In genomic region chr16:4271176-4272113, GRCh38 we compare ENCODE assay signal across 8 cellular contexts. TPM values are rescaled to one million over a fixed set of nuclear protein-coding genes. Genes with fewer than 3 reads are reported as not detected.
DNase-seq lines count a peak whose midpoint lies in the region; ATAC-seq, FAIRE-seq and TF ChIP-seq lines count a peak whose summit lies in the region.

No MANE protein-coding gene starts in this region.

- H3K4me2 ChIP-seq in A549 (peak overlapping the region; percentile 90), keratinocyte (ENCODE audit: control insufficient read depth, extremely low read depth, insufficient read depth, low read depth, low read length) (peak overlapping the region; percentile 99)

- H3K4me3 ChIP-seq in A549 (peak overlapping the region; percentile 87), keratinocyte (ENCODE audit: control insufficient read depth in 2 of 3, extremely low read depth in 1 of 3, insufficient read depth in 2 of 3, low read depth in 1 of 3, low read length in 3 of 3) (peak overlapping the region; percentile 76 to 93 (median 88))

- no peaks in the 10 kb centered on the region for H3K9me3 ChIP-seq in A549
- H3K9me3 ChIP-seq in keratinocyte (ENCODE audit: control insufficient read depth, low read depth, low read length), result no peaks in the 10 kb centered on the region

- H3K27ac ChIP-seq in A549 (peak overlapping the region; percentile 98 to 99), caudate nucleus (ENCODE audit: low read depth, low read length) (peak overlapping the region; percentile 83), keratinocyte (ENCODE audit: control insufficient read depth, insufficient read depth, low read length) (peak overlapping the region; percentile 93)

- no peak for TF ChIP-seq EP300 in A549 (IDR thresholded peaks at IDR 0.05)

- FAIRE-seq in A549 (lab: Jason Lieb, UNC) (no peak), keratinocyte (lab: Jason Lieb, UNC) (no peak)

- POLR2A ChIA-PET in A549 (lab: Yijun Ruan, JAX), result interaction anchor here (0.6 to 3.3 kb wide), 19 partner anchors 10 to 133 kb away, joined by 3 to 39 read pairs (median 4); partner anchors contain the start of genes GLIS2 and PAM16
- POLR2A ChIA-PET in activated B cell treated with CpG ODN at 0.5 μM for 24 hours (lab: Charles Lee), result interaction anchor here (0.6 to 4.0 kb wide), 17 partner anchors 10 to 1120 kb away, joined by 3 to 78 read pairs (median 4); partner anchors contain the start of genes ANKS3, CREBBP, DNAAF8 and HMOX2

- H3K27me3 Mint-ChIP-seq in activated B cell treated with CpG ODN at 0.5 μM for 24 hours, result no peaks in the 10 kb centered on the region

- no peaks in the 10 kb centered on the region for H3K27me3 ChIP-seq in keratinocyte (ENCODE audit: control insufficient read depth, extremely low read depth, insufficient read depth, low read length)

- peaks cover 10% of the 10 kb centered on the region for H3K4me1 ChIP-seq in A549
- H3K4me1 ChIP-seq in keratinocyte (ENCODE audit: control insufficient read depth, extremely low read depth, insufficient read depth, low read length), result peaks cover 16% of the 10 kb centered on the region

- dilution Hi-C loops in keratinocyte (cut with MboI; ENCODE audit: extremely low pct_ligation_motif_present, low sequenced_read_pairs), result no loop called here

- peak; percentile 73 to 86 for ATAC-seq in A549
- peak; percentile 46 for ATAC-seq in GM18858 (IDR thresholded peaks at IDR 0.05; ENCODE audit: unreplicated experiment)
- peak; percentile 49 for ATAC-seq in HG03103 (IDR thresholded peaks at IDR 0.05; ENCODE audit: low read depth, unreplicated experiment)
- peak; percentile 81 for ATAC-seq in activated B cell treated with CpG ODN at 0.5 μM for 24 hours (ENCODE audit: low read depth)

- H3K4me3 Mint-ChIP-seq in activated B cell treated with CpG ODN at 0.5 μM for 24 hours, result peak overlapping the region; percentile 86

- TF ChIP-seq POLR2A in A549 (IDR thresholded peaks at IDR 0.05; ENCODE audit: low read length), result peak; percentile 61

- peak overlapping the region; percentile 88 for H3K27ac Mint-ChIP-seq in activated B cell treated with CpG ODN at 0.5 μM for 24 hours

- intact Hi-C loops in activated B cell treated with CpG ODN at 0.5 μM for 24 hours (cut with micrococcal nuclease), result loop anchor here (1.0 to 5.0 kb wide), 11 partner anchors 17 to 659 kb away; partner anchors contain the start of genes CREBBP, DNAJA3, NMRAL1 and NUDT16L1

- no peaks in the 10 kb centered on the region for H3K9me1 ChIP-seq in keratinocyte (ENCODE audit: control insufficient read depth, extremely low read depth, insufficient read depth, low read length)

- CTCF ChIA-PET in A549 (lab: Yijun Ruan, JAX) (interaction anchor here (0.7 to 10.9 kb wide), 14 partner anchors 9 to 131 kb away, joined by 3 to 152 read pairs (median 10); no protein-coding TSS in a partner anchor), activated B cell treated with CpG ODN at 0.5 μM for 24 hours (lab: Charles Lee) (interaction anchor here (0.8 to 4.8 kb wide), 4 partner anchors 13 to 57 kb away, joined by 3 to 31 read pairs (median 4); no protein-coding TSS in a partner anchor)

- H3K36me3 ChIP-seq in keratinocyte (ENCODE audit: control insufficient read depth in 2 of 2, extremely low read depth in 1 of 2, insufficient read depth in 2 of 2, low read length in 2 of 2), result peaks cover 0 to 1% of the 10 kb centered on the region in 2 experiments

- TF ChIP-seq RAD21 in A549 (conservative IDR thresholded peaks at IDR 0.05 in 1 of 2, IDR thresholded peaks at IDR 0.05 in 1 of 2), result no peak

- peak overlapping the region; percentile 63 for H2AFZ ChIP-seq in keratinocyte (ENCODE audit: control insufficient read depth, low read length)

- peaks cover 39% of the 10 kb centered on the region for H3K79me2 ChIP-seq in keratinocyte (ENCODE audit: control insufficient read depth, insufficient read depth, low read length)

- peak overlapping the region; percentile 98 for H3K9ac ChIP-seq in keratinocyte (ENCODE audit: control insufficient read depth, extremely low read depth, insufficient read depth, low read length)

- 2% methylated on average over 32 of the region's 72 CpGs for WGBS in A549 (ENCODE audit: missing lambda C conversion rate)

- H3K4me1 Mint-ChIP-seq in activated B cell treated with CpG ODN at 0.5 μM for 24 hours, result peaks cover 11% of the 10 kb centered on the region

- TF ChIP-seq CTCF in A549 (IDR thresholded peaks at IDR 0.05) (peak; percentile 16; the same call in 1 of the 3 replicates), activated B cell treated with CpG ODN at 0.5 μM for 24 hours (IDR thresholded peaks at IDR 0.05) (no peak), keratinocyte (optimal IDR thresholded peaks at IDR 0.05 in 1 of 3, IDR thresholded peaks at IDR 0.05 in 1 of 3, conservative IDR thresholded peaks at IDR 0.05 in 1 of 3; ENCODE audit: extremely low read depth in 1 of 3, insufficient read depth in 2 of 3, low read length in 3 of 3) (peak in 1 of 3 experiments; percentile 39)

- no peaks in the 10 kb centered on the region for H3K9me3 Mint-ChIP-seq in activated B cell treated with CpG ODN at 0.5 μM for 24 hours

- H4K20me1 ChIP-seq in keratinocyte (ENCODE audit: control insufficient read depth, extremely low read depth, insufficient read depth, low read length), result no peaks in the 10 kb centered on the region

- no peaks in the 10 kb centered on the region for H3K36me3 Mint-ChIP-seq in activated B cell treated with CpG ODN at 0.5 μM for 24 hours (ENCODE audit: low read depth)

- DNase-seq in A549 (ENCODE audit: low read depth in 1 of 2, low spot score in 1 of 2), result peak; percentile 89 to 96
- peak; percentile 82 for DNase-seq in NCI-H2196 treated with DMSO at 0.1 percent for 48 hours (lab: John Stamatoyannopoulos, UW; ENCODE audit: unreplicated experiment)
- DNase-seq in activated B cell treated with CpG ODN at 0.5 μM for 24 hours, result peak; percentile 82
- DNase-seq in caudate nucleus (lab: John Stamatoyannopoulos, UW), result peak; percentile 31 to 98 (median 89)
- DNase-seq in keratinocyte (ENCODE audit: low read depth, low spot score), result peak; percentile 66
- DNase-seq in stimulated activated CD4-positive, alpha-beta T cell treated with anti-CD3 and anti-CD28 coated beads, Interleukin-12 subunit alpha, Interleukin-12 subunit beta, amount 100 ng/mL, for 4 hours, result peak; percentile 85

TF ChIP-seq in A549, 52 proteins besides CTCF, POLR2A, EP300 and RAD21 (continues in another document):
- TF ChIP-seq CBX8 (IDR thresholded peaks at IDR 0.05), result no peak

RNA-seq across cellular contexts. Expression of gene TFAP4, which starts 1.4 kb away (rescaled TPM):
- polyA plus RNA-seq in A549 (2011; rRNA removed) (7.0 and 7.2 TPM in 2 replicates), A549 (2017; fragmentation: RNase III; extraction: RNeasy Plus Mini Kit Qiagen cat#74134 plus additional on column Dnase treatment) (13.6 to 15.7 TPM (median 14.7 TPM) in 3 replicates), keratinocyte (4.9 to 9.2 TPM (median 6.7 TPM) in 3 replicates)
- polyA plus RNA-seq in A549 (2012; cell fraction: cytosol; rRNA removed), result 19.1 and 22.2 TPM in 2 replicates
- polyA plus RNA-seq in A549 (2012; cell fraction: nucleus; rRNA removed), result 25.1 and 33.1 TPM in 2 replicates
- 30.3 and 41.0 TPM in 2 replicates for polyA minus RNA-seq in A549 (2011; rRNA and poly(A)+ RNA removed)
- 16.7 and 18.1 TPM in 2 replicates for total RNA-seq in activated B cell treated with CpG ODN at 0.5 μM for 24 hours
- polyA plus RNA-seq in keratinocyte (2011; ENCODE audit: low read depth), result 6.1 TPM
- 2.0 and 3.6 TPM in 2 replicates for polyA plus RNA-seq in keratinocyte (2011; cell fraction: cytosol; rRNA removed)
- polyA plus RNA-seq in keratinocyte (2011; cell fraction: nucleus; rRNA removed), result 3.5 and 4.4 TPM in 2 replicates
- 5.0 and 10.4 TPM in 2 replicates for polyA plus RNA-seq in keratinocyte (2012; ENCODE audit: low replicate concordance)
- 7.8 to 17.9 TPM (median 17.2 TPM) in 3 replicates for polyA minus RNA-seq in keratinocyte
- 14.8 TPM for polyA minus RNA-seq in keratinocyte (2011; cell fraction: cytosol; rRNA and poly(A)+ RNA removed)
- 2.0 and 2.8 TPM in 2 replicates for polyA minus RNA-seq in keratinocyte (2011; cell fraction: nucleus; rRNA and poly(A)+ RNA removed)

RNA-seq across cellular contexts. Expression of gene SRL, which starts 29.6 kb away (rescaled TPM):
- not detected in 2 replicates for polyA plus RNA-seq in A549 (2011; rRNA removed)
- polyA plus RNA-seq in A549 (2012; cell fraction: cytosol; rRNA removed), result 0.01 TPM in 1 of 2 replicates, not detected in the other
- polyA plus RNA-seq in A549 (2012; cell fraction: nucleus; rRNA removed), result 0.05 TPM in 1 of 2 replicates, not detected in the other
- polyA plus RNA-seq in A549 (2017; fragmentation: RNase III; extraction: RNeasy Plus Mini Kit Qiagen cat#74134 plus additional on column Dnase treatment), result 0.03 to 0.05 TPM (median 0.03 TPM) in 3 replicates
- 0.12 TPM in 1 of 2 replicates, not detected in the other for polyA minus RNA-seq in A549 (2011; rRNA and poly(A)+ RNA removed)
- not detected in 2 replicates for total RNA-seq in activated B cell treated with CpG ODN at 0.5 μM for 24 hours
- polyA plus RNA-seq in keratinocyte, result not detected in 3 replicates
- not detected for polyA plus RNA-seq in keratinocyte (2011; ENCODE audit: low read depth)
- polyA plus RNA-seq in keratinocyte (2011; cell fraction: cytosol; rRNA removed), result 0.02 TPM in 1 of 2 replicates, not detected in the other
- not detected in 2 replicates for polyA plus RNA-seq in keratinocyte (2011; cell fraction: nucleus; rRNA removed)
- polyA plus RNA-seq in keratinocyte (2012; ENCODE audit: low replicate concordance), result 0.03 TPM in 1 of 2 replicates, not detected in the other
- polyA minus RNA-seq in keratinocyte, result not detected in 3 replicates
- polyA minus RNA-seq in keratinocyte (2011; cell fraction: cytosol; rRNA and poly(A)+ RNA removed), result not detected
- polyA minus RNA-seq in keratinocyte (2011; cell fraction: nucleus; rRNA and poly(A)+ RNA removed), result not detected in 2 replicates

RNA-seq across cellular contexts. Expression of gene GLIS2, which starts 44.4 kb away (rescaled TPM):
- polyA plus RNA-seq in A549 (2011; rRNA removed) (5.5 and 6.8 TPM in 2 replicates), A549 (2017; fragmentation: RNase III; extraction: RNeasy Plus Mini Kit Qiagen cat#74134 plus additional on column Dnase treatment) (15.8 to 19.5 TPM (median 16.3 TPM) in 3 replicates), keratinocyte (0.63 to 2.3 TPM (median 1.0 TPM) in 3 replicates)
- polyA plus RNA-seq in A549 (2012; cell fraction: cytosol; rRNA removed), result 20.8 and 29.4 TPM in 2 replicates
- 37.1 and 54.5 TPM in 2 replicates for polyA plus RNA-seq in A549 (2012; cell fraction: nucleus; rRNA removed)
- polyA minus RNA-seq in A549 (2011; rRNA and poly(A)+ RNA removed), result 3.3 and 6.4 TPM in 2 replicates
- not detected in 2 replicates for total RNA-seq in activated B cell treated with CpG ODN at 0.5 μM for 24 hours
- polyA plus RNA-seq in keratinocyte (2011; ENCODE audit: low read depth), result 1.1 TPM
- 1.6 and 3.7 TPM in 2 replicates for polyA plus RNA-seq in keratinocyte (2011; cell fraction: cytosol; rRNA removed)
- 4.6 and 5.9 TPM in 2 replicates for polyA plus RNA-seq in keratinocyte (2011; cell fraction: nucleus; rRNA removed)
- 2.9 and 5.1 TPM in 2 replicates for polyA plus RNA-seq in keratinocyte (2012; ENCODE audit: low replicate concordance)
- 1.7 to 9.7 TPM (median 1.9 TPM) in 3 replicates for polyA minus RNA-seq in keratinocyte
- polyA minus RNA-seq in keratinocyte (2011; cell fraction: cytosol; rRNA and poly(A)+ RNA removed), result 6.5 TPM
- polyA minus RNA-seq in keratinocyte (2011; cell fraction: nucleus; rRNA and poly(A)+ RNA removed), result 2.2 TPM in 2 replicates

Comparison
In these comparisons a context has a peak if more than half of its experiments do, and no peak if none do; other contexts are left out.
1. Peak in every context shown above with its lines: DNase-seq, ATAC-seq, H3K4me3 ChIP-seq and H3K27ac ChIP-seq.